ENCODE assay signal across 13 cellular contexts in the genomic region with DNA sequence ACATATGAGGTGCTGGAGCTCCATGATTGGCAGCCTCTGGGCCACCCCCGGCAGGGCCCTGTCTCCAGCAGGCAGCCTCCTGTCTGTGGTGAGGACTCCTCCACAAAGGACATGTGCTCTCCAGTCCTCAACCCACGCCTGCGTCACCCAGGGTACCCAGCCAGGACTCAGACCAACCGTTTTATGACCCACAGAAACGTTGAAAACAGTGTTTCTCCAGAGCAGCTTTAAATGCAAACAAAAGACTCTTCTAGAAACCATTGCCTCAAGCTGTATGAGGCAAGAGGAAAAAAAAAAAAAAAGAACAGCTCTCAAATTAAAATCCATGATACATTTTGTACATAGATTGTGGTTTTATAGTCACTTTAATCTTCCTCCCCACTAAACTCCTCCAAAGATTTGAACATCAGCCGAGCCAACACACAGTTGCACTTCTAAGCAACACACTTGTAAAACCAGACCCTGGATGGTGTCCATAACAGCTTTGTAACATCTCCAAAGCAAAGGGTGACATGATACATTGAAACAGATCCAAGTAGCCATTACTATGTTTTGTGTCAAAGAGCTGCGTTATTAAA.
DNase-seq lines count a peak whose midpoint lies in the region; ATAC-seq and TF ChIP-seq lines count a peak whose summit lies in the region.
"Had no signal": no experiment of that assay in that cellular context is flagged by ENCODE, and none has a peak within 500 bp of the region (broad histone marks: within the 10 kb centered on the region; RNA-seq: fewer than 3 reads in every experiment).

No MANE protein-coding gene starts in this region.

- no peaks in the 10 kb centered on the region for H3K27me3 ChIP-seq in naive thymus-derived CD4-positive, alpha-beta T cell (ENCODE audit: control insufficient read depth in 2 of 2, insufficient read depth in 2 of 2, low read length in 2 of 2)
- no peaks in the 10 kb centered on the region for H3K27me3 ChIP-seq in upper lobe of left lung

- H3K36me3 Mint-ChIP-seq in naive thymus-derived CD4-positive, alpha-beta T cell = peaks cover 0 to 1% (median 0%) of the 10 kb centered on the region in 5 donors

- H3K4me1 ChIP-seq in naive thymus-derived CD4-positive, alpha-beta T cell (ENCODE audit: control insufficient read depth in 2 of 2, insufficient read depth in 2 of 2, low read length in 2 of 2) = no peaks in the 10 kb centered on the region
- H3K4me1 ChIP-seq in upper lobe of left lung = peaks cover 0 to 7% (median 0%) of the 10 kb centered on the region in 4 donors
- H3K4me1 ChIP-seq: Caco-2 had no signal

- H3K27ac Mint-ChIP-seq in naive thymus-derived CD4-positive, alpha-beta T cell = peak overlapping the region in 5 of 9 donors; percentile 7 to 80 (median 37)
- H3K27ac Mint-ChIP-seq: endodermal cell, nephron progenitor cell had no signal

- ATAC-seq in naive thymus-derived CD4-positive, alpha-beta T cell = no peak
- peak; percentile 56 to 78 for ATAC-seq in upper lobe of left lung (ENCODE audit: low FRiP score in 2 of 2)
- no peak for ATAC-seq in GM19035 (IDR thresholded peaks at IDR 0.05; ENCODE audit: unreplicated experiment)

- 69 to 70% methylated on average over 7 of the region's 7 CpGs for WGBS in upper lobe of left lung, 2 donors

- no peak for TF ChIP-seq POLR2A in upper lobe of left lung (IDR thresholded peaks at IDR 0.05)

- TF ChIP-seq CTCF in fibroblast of pulmonary artery (IDR thresholded peaks at IDR 0.05; ENCODE audit: low read length, missing control alignments) (no peak), upper lobe of left lung (IDR thresholded peaks at IDR 0.05) (no peak)

- H3K4me3 Mint-ChIP-seq in naive thymus-derived CD4-positive, alpha-beta T cell = peak overlapping the region in 2 of 10 donors; percentile 0 to 45
- H3K4me3 Mint-ChIP-seq: endodermal cell, nephron progenitor cell had no signal

- no peak overlapping the region for H3K4me3 ChIP-seq in fibroblast of pulmonary artery (replicated peaks; ENCODE audit: low read depth, low read length)
- H3K4me3 ChIP-seq in naive thymus-derived CD4-positive, alpha-beta T cell (ENCODE audit: low read length) = no peak overlapping the region
- no peak overlapping the region for H3K4me3 ChIP-seq in upper lobe of left lung

- no peak overlapping the region for H3K27ac ChIP-seq in naive thymus-derived CD4-positive, alpha-beta T cell (ENCODE audit: low read depth, low read length)
- H3K27ac ChIP-seq in upper lobe of left lung = peak overlapping the region in 3 of 4 donors; percentile 30 to 58 (median 53)

- no peaks in the 10 kb centered on the region for H3K36me3 ChIP-seq in naive thymus-derived CD4-positive, alpha-beta T cell (ENCODE audit: control insufficient read depth in 2 of 3, insufficient read depth in 3 of 3, low read length in 3 of 3)
- no peaks in the 10 kb centered on the region for H3K36me3 ChIP-seq in upper lobe of left lung

- peaks cover 0 to 2% (median 0%) of the 10 kb centered on the region in 11 donors for H3K9me3 Mint-ChIP-seq in naive thymus-derived CD4-positive, alpha-beta T cell

- no peak for TF ChIP-seq EP300 in upper lobe of left lung (IDR thresholded peaks at IDR 0.05)

- no peaks in the 10 kb centered on the region for H3K9me3 ChIP-seq in naive thymus-derived CD4-positive, alpha-beta T cell (ENCODE audit: control insufficient read depth in 2 of 3, low read length in 3 of 3)
- no peaks in the 10 kb centered on the region for H3K9me3 ChIP-seq in upper lobe of left lung
- H3K9me3 ChIP-seq: Caco-2 had no signal

- DNase-seq in RPMI7951 (ENCODE audit: low read depth) (peak; percentile 92), fibroblast of pulmonary artery (ENCODE audit: low read depth) (peak; percentile 76), upper lobe of left lung (no peak), DMS53 treated with DMSO at 0.1 percent for 48 hours (lab: John Stamatoyannopoulos, UW; ENCODE audit: unreplicated experiment) (no peak), NCI-H748 treated with DMSO at 0.1 percent for 48 hours (lab: John Stamatoyannopoulos, UW) (no peak)
- no peak for DNase-seq in naive thymus-derived CD4-positive, alpha-beta T cell
- DNase-seq: Caco-2, endodermal cell, NCI-H1105 treated with DMSO at 0.1 percent for 48 hours, NCI-H69, nephron progenitor cell, SIG-M5 had no signal

- H3K4me1 Mint-ChIP-seq in naive thymus-derived CD4-positive, alpha-beta T cell = peaks cover 6 to 27% (median 13%) of the 10 kb centered on the region in 7 donors
- H3K4me1 Mint-ChIP-seq: endodermal cell had no signal

- CTCF ChIA-PET in naive thymus-derived CD4-positive, alpha-beta T cell (lab: Charles Lee) = interaction anchor here (1.5 kb wide), 1 partner anchor 20 kb away, joined by 6 read pairs; no protein-coding TSS in a partner anchor

- H3K27me3 Mint-ChIP-seq in naive thymus-derived CD4-positive, alpha-beta T cell = no peaks in the 10 kb centered on the region

- intact Hi-C loops in naive thymus-derived CD4-positive, alpha-beta T cell (cut with micrococcal nuclease) = no loop called here

- POLR2A ChIA-PET in naive thymus-derived CD4-positive, alpha-beta T cell (lab: Charles Lee) = interaction anchor here (0.9 kb wide), 1 partner anchor 11 kb away, joined by 3 read pairs; no protein-coding TSS in a partner anchor

Comparison
In these comparisons a context has a peak if more than half of its experiments do, and no peak if none do; other contexts are left out.
1. DNase-seq: peak in RPMI7951 (single experiment) and fibroblast of pulmonary artery (single experiment); none in naive thymus-derived CD4-positive, alpha-beta T cell (0 of 9), upper lobe of left lung (0 of 2), DMS53 treated with DMSO at 0.1 percent for 48 hours (single experiment) and NCI-H748 treated with DMSO at 0.1 percent for 48 hours (single experiment).
2. ATAC-seq: peak in upper lobe of left lung (2 of 2); none in naive thymus-derived CD4-positive, alpha-beta T cell (single experiment) and GM19035 (single experiment).